In the genomic region with DNA sequence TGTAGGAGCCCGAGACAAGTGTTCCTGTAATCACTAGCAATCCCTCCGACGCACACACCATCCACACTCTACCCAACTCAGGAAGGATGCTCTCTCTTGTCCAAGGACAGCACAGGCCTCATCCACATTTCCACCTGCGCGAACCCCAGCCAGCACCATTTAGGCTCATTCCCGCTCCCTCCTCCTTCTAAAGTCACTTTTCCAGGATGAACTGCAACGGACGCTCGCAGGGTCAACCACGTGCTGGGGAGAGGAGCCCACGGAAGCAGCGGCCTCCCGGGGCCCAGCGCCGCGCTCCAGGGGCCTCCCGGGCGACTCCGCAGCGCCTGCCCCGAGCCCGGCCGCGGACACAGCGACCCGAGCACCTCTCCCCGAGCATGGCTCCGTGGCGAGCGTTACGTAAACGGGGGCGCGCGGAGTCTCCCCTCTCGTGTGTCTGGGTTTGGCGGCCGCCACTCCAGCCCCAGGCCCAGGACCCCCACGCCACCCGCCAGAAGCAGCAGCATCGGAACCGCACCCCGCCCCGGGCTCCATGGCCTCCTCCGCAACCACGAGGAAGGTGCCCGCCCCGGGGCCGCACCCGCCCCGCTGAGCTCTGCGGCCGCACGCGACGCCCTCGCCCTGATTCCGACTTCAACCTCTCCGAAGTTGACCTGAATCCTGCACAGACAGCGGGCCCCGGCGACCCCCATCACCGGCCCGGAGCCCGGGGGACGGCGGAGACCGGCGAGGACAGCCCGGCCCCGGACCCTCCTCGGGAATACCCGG, we compare ENCODE assay signal across 8 cellular contexts. TPM values are rescaled to one million over a fixed set of nuclear protein-coding genes. Genes with fewer than 3 reads are reported as not detected.
DNase-seq lines count a peak whose midpoint lies in the region; ATAC-seq and TF ChIP-seq lines count a peak whose summit lies in the region.

No MANE protein-coding gene starts in this region.

- H3K9me3 ChIP-seq in OCI-LY7 (ENCODE audit: low read length) (no peaks in the 10 kb centered on the region), osteoblast (ENCODE audit: low read depth, low read length) (no peaks in the 10 kb centered on the region)

- H3K9me2 ChIP-seq in OCI-LY7 (ENCODE audit: insufficient read depth, low read length): no peaks in the 10 kb centered on the region

- intact Hi-C loops in OCI-LY7 (cut with micrococcal nuclease; ENCODE audit: unreplicated experiment): loop anchor here (2.0 to 5.0 kb wide), 3 partner anchors 59 to 343 kb away; no protein-coding TSS in a partner anchor

- POLR2A ChIA-PET in OCI-LY7 (lab: Charles Lee): no interaction called here

- ATAC-seq in HG02885 (IDR thresholded peaks at IDR 0.05; ENCODE audit: poor library complexity, unreplicated experiment): peak; percentile 12
- peak; percentile 6 for ATAC-seq in foreskin keratinocyte

- H3K27me3 ChIP-seq in foreskin keratinocyte (no peaks in the 10 kb centered on the region), osteoblast (ENCODE audit: insufficient read depth, low read length) (no peaks in the 10 kb centered on the region)

- H2AFZ ChIP-seq in OCI-LY7 (ENCODE audit: low read length): peak overlapping the region; percentile 3; the same call in 1 of the 2 replicates
- H2AFZ ChIP-seq in osteoblast (ENCODE audit: low read length): no peak overlapping the region

- peaks cover 40% of the 10 kb centered on the region for H3K79me2 ChIP-seq in OCI-LY7 (ENCODE audit: insufficient read depth, low read depth, low read length)
- peaks cover 53% of the 10 kb centered on the region for H3K79me2 ChIP-seq in osteoblast (ENCODE audit: insufficient read depth, low read length)

- H4K20me1 ChIP-seq in OCI-LY7 (ENCODE audit: insufficient read depth, low read length) (peaks cover 22% of the 10 kb centered on the region; the same call in 1 of the 2 replicates), osteoblast (ENCODE audit: insufficient read depth, low read length) (peaks cover 24% of the 10 kb centered on the region)

- CTCF ChIA-PET in OCI-LY7 (lab: Charles Lee; ENCODE audit: unreplicated experiment): no interaction called here

- H3K4me1 ChIP-seq in OCI-LY7 (ENCODE audit: insufficient read depth, low read length, poor library complexity, severe bottlenecking) (peaks cover 28% of the 10 kb centered on the region), foreskin keratinocyte (peaks cover 7% of the 10 kb centered on the region), osteoblast (ENCODE audit: insufficient read depth, low read length) (peaks cover 25% of the 10 kb centered on the region)

- H3K4me3 ChIP-seq in OCI-LY7 (ENCODE audit: low read depth, low read length, poor library complexity, severe bottlenecking): peak overlapping the region; percentile 84
- peak overlapping the region; percentile 93 for H3K4me3 ChIP-seq in osteoblast (ENCODE audit: insufficient read depth, low read length)

- DNase-seq in NCI-H2171 treated with DMSO at 0.1 percent for 48 hours (lab: John Stamatoyannopoulos, UW): peak; percentile 10
- DNase-seq in NCI-H2171 (lab: John Stamatoyannopoulos, UW): no peak
- peak; percentile 52 for DNase-seq in OCI-LY7 (ENCODE audit: low spot score)
- DNase-seq in activated gamma-delta T cell (lab: John Stamatoyannopoulos, UW): peak; percentile 44
- peak in 1 of 2 donors; percentile 43 for DNase-seq in foreskin keratinocyte
- peak; percentile 90 for DNase-seq in osteoblast (ENCODE audit: insufficient read length, low spot score, missing footprints)
- DNase-seq in NCI-H446 treated with DMSO at 0.1 percent for 48 hours (lab: John Stamatoyannopoulos, UW): no peak

- peak overlapping the region; percentile 89 for H3K4me2 ChIP-seq in OCI-LY7 (ENCODE audit: low read length)
- H3K4me2 ChIP-seq in osteoblast (ENCODE audit: insufficient read depth, low read length): peak overlapping the region; percentile 93

- TF ChIP-seq CTCF in OCI-LY7 (conservative IDR thresholded peaks at IDR 0.05; ENCODE audit: low read length): no peak
- no peak for TF ChIP-seq CTCF in foreskin keratinocyte (conservative IDR thresholded peaks at IDR 0.05)
- no peak for TF ChIP-seq CTCF in osteoblast (IDR thresholded peaks at IDR 0.05; ENCODE audit: extremely low read depth, low read depth, low read length)

- H3K27ac ChIP-seq in OCI-LY7 (ENCODE audit: low read depth, low read length, poor library complexity, severe bottlenecking) (peak overlapping the region; percentile 58), foreskin keratinocyte (peak overlapping the region; percentile 89), osteoblast (ENCODE audit: low read depth, low read length) (peak overlapping the region; percentile 87)

- BruUV-seq in OCI-LY7 (replicated peaks; lab: Mats Ljungman, UMichigan): no TSS peak

- H3K36me3 ChIP-seq in OCI-LY7 (ENCODE audit: insufficient read depth, low read length): peaks cover 39% of the 10 kb centered on the region
- peaks cover 26% of the 10 kb centered on the region for H3K36me3 ChIP-seq in osteoblast (ENCODE audit: insufficient read depth, low read length)

RNA-seq across cellular contexts. Expression of gene USP36, which starts 0.7 kb away (rescaled TPM):
- 46.6 and 47.2 TPM in 2 replicates for total RNA-seq in OCI-LY7 (2014; rRNA removed; shearing (Covaris generic))
- total RNA-seq in OCI-LY7 (2022) (113 and 144 TPM in 2 replicates), foreskin keratinocyte (30.6 and 31.4 TPM in 2 replicates), osteoblast (30.8 and 34.8 TPM in 2 replicates)
- polyA plus RNA-seq in foreskin keratinocyte: 16.2 and 18.9 TPM in 2 replicates

RNA-seq across cellular contexts. Expression of gene CYTH1, which starts 57.9 kb away (rescaled TPM):
- total RNA-seq in OCI-LY7 (2014; rRNA removed; shearing (Covaris generic)): 73.0 and 88.1 TPM in 2 replicates
- total RNA-seq in OCI-LY7 (2022) (148 and 156 TPM in 2 replicates), foreskin keratinocyte (23.4 and 27.4 TPM in 2 replicates), osteoblast (20.9 and 21.4 TPM in 2 replicates)
- polyA plus RNA-seq in foreskin keratinocyte: 15.1 and 18.8 TPM in 2 replicates

Comparison
In these comparisons a context has a peak if more than half of its experiments do, and no peak if none do; other contexts are left out.
1. DNase-seq: peak in NCI-H2171 treated with DMSO at 0.1 percent for 48 hours (single experiment), OCI-LY7 (single experiment), activated gamma-delta T cell (single experiment) and osteoblast (single experiment); none in NCI-H2171 (single experiment) and NCI-H446 treated with DMSO at 0.1 percent for 48 hours (single experiment).
2. Peak in every context shown above with its lines, with median percentiles within 50 percentile points of each other: H3K27ac ChIP-seq.